Comparison of ENCODE assay signal across 21 cellular contexts in genomic region chr3:58326267-58326932, GRCh38. TPM values are rescaled to one million over a fixed set of nuclear protein-coding genes. Genes with fewer than 3 reads are reported as not detected.
DNase-seq lines count a peak whose midpoint lies in the region; ATAC-seq, FAIRE-seq and TF ChIP-seq lines count a peak whose summit lies in the region.
"Had no signal": no experiment of that assay in that cellular context is flagged by ENCODE, and none has a peak within 500 bp of the region (broad histone marks: within the 10 kb centered on the region; RNA-seq: fewer than 3 reads in every experiment).

No MANE protein-coding gene starts in this region.

- no peak overlapping the region for H3K23ac ChIP-seq in trophoblast cell (ENCODE audit: low read length)

- H2AFZ ChIP-seq in trophoblast cell (ENCODE audit: insufficient read depth, low read length, poor library complexity), result no peak overlapping the region

- no peak overlapping the region for H2BK120ac ChIP-seq in trophoblast cell (ENCODE audit: insufficient read depth, low read length, poor library complexity)

- H3K4me2 ChIP-seq in trophoblast cell (ENCODE audit: low read length), result no peak overlapping the region

- no peak overlapping the region for H3K4me3 Mint-ChIP-seq in CD4-positive, alpha-beta T cell
- no peak overlapping the region for H3K4me3 Mint-ChIP-seq in HFFc6
- H3K4me3 Mint-ChIP-seq in activated T-helper 17 cell treated with anti-CD3 and anti-CD28 coated beads, Interleukin-2, amount 50 U/mL, for 72 hours, result no peak overlapping the region

- peak overlapping the region; percentile 14 for H3K27ac Mint-ChIP-seq in CD4-positive, alpha-beta T cell
- 0 out of 2 replicates have a peak overlapping the region, but pooled peaks have one; percentile 34 for H3K27ac Mint-ChIP-seq in HFFc6
- H3K27ac Mint-ChIP-seq in activated T-helper 17 cell treated with anti-CD3 and anti-CD28 coated beads, Interleukin-2, amount 50 U/mL, for 72 hours, result peak overlapping the region; percentile 44

- no peaks in the 10 kb centered on the region for H3K27me3 ChIP-seq in CD4-positive, alpha-beta T cell (ENCODE audit: control insufficient read depth, insufficient read depth, low read length)
- no peaks in the 10 kb centered on the region for H3K27me3 ChIP-seq in trophoblast cell (ENCODE audit: insufficient read depth, low read length)
- H3K27me3 ChIP-seq: right atrium auricular region, suprapubic skin, vagina had no signal

- H3K9me3 ChIP-seq in CD4-positive, alpha-beta T cell (ENCODE audit: control insufficient read depth, low read length), result no peaks in the 10 kb centered on the region
- H3K9me3 ChIP-seq in trophoblast cell (ENCODE audit: insufficient read depth, low read depth, low read length), result no peaks in the 10 kb centered on the region
- H3K9me3 ChIP-seq: right atrium auricular region, suprapubic skin, vagina had no signal

- H3K36me3 ChIP-seq in trophoblast cell (ENCODE audit: control insufficient read depth in 1 of 2, insufficient read depth in 2 of 2, low read length in 2 of 2), result no peaks in the 10 kb centered on the region
- H3K36me3 ChIP-seq: right atrium auricular region, suprapubic skin, vagina had no signal

- no peak for TF ChIP-seq CTCF in CD4-positive, alpha-beta T cell (IDR thresholded peaks at IDR 0.05)
- TF ChIP-seq CTCF in HFFc6 (IDR thresholded peaks at IDR 0.05), result no peak
- no peak for TF ChIP-seq CTCF in D721Med (IDR thresholded peaks at IDR 0.05; ENCODE audit: insufficient read depth, missing control alignments)

- H3K9ac ChIP-seq in trophoblast cell (ENCODE audit: low read length), result no peak overlapping the region

- H2BK5ac ChIP-seq in trophoblast cell (ENCODE audit: low read depth, low read length, poor library complexity), result no peak overlapping the region

- H3K4me3 ChIP-seq in trophoblast cell (ENCODE audit: low read depth, low read length), result no peak overlapping the region
- H3K4me3 ChIP-seq: lung, right atrium auricular region, SK-N-MC, suprapubic skin, vagina had no signal

- H3K27me3 Mint-ChIP-seq in CD4-positive, alpha-beta T cell, result no peaks in the 10 kb centered on the region
- no peaks in the 10 kb centered on the region for H3K27me3 Mint-ChIP-seq in HFFc6 (ENCODE audit: insufficient read depth)
- no peaks in the 10 kb centered on the region for H3K27me3 Mint-ChIP-seq in activated T-helper 17 cell treated with anti-CD3 and anti-CD28 coated beads, Interleukin-2, amount 50 U/mL, for 72 hours
- H3K27me3 Mint-ChIP-seq: CD4-positive, CD25-positive, alpha-beta regulatory T cell had no signal

- H3K9me3 Mint-ChIP-seq in CD4-positive, alpha-beta T cell, result no peaks in the 10 kb centered on the region
- H3K9me3 Mint-ChIP-seq in HFFc6, result no peaks in the 10 kb centered on the region
- no peaks in the 10 kb centered on the region for H3K9me3 Mint-ChIP-seq in activated T-helper 17 cell treated with anti-CD3 and anti-CD28 coated beads, Interleukin-2, amount 50 U/mL, for 72 hours

- no peak overlapping the region for H4K91ac ChIP-seq in trophoblast cell (ENCODE audit: low read depth, low read length)

- peaks cover 14% of the 10 kb centered on the region for H3K4me1 Mint-ChIP-seq in CD4-positive, alpha-beta T cell (ENCODE audit: low read depth)
- H3K4me1 Mint-ChIP-seq in HFFc6 (ENCODE audit: low read depth), result peaks cover 40% of the 10 kb centered on the region
- H3K4me1 Mint-ChIP-seq in activated T-helper 17 cell treated with anti-CD3 and anti-CD28 coated beads, Interleukin-2, amount 50 U/mL, for 72 hours, result peaks cover 14% of the 10 kb centered on the region

- 100% methylated on average over 2 of the region's 10 CpGs for WGBS in trophoblast cell (ENCODE audit: extremely low coverage, insufficient coverage, insufficient read length)

- H3K18ac ChIP-seq in trophoblast cell (ENCODE audit: low read length), result no peak overlapping the region

- no peak for ATAC-seq in CD4-positive, alpha-beta T cell (ENCODE audit: poor library complexity)
- no peak for ATAC-seq in activated T-helper 17 cell treated with anti-CD3 and anti-CD28 coated beads, Interleukin-2, amount 50 U/mL, for 72 hours (replicated peaks)
- ATAC-seq in GM18505 (IDR thresholded peaks at IDR 0.05; ENCODE audit: unreplicated experiment) (no peak), Right ventricle myocardium superior (ENCODE audit: poor library complexity) (no peak)

- H3K36me3 Mint-ChIP-seq in CD4-positive, alpha-beta T cell (ENCODE audit: low read depth), result no peaks in the 10 kb centered on the region
- no peaks in the 10 kb centered on the region for H3K36me3 Mint-ChIP-seq in HFFc6 (ENCODE audit: low read depth)
- H3K36me3 Mint-ChIP-seq in activated T-helper 17 cell treated with anti-CD3 and anti-CD28 coated beads, Interleukin-2, amount 50 U/mL, for 72 hours (ENCODE audit: low read depth), result no peaks in the 10 kb centered on the region
- H3K36me3 Mint-ChIP-seq: CD4-positive, CD25-positive, alpha-beta regulatory T cell had no signal

- CTCF ChIA-PET in CD4-positive, alpha-beta T cell (lab: Charles Lee), result no interaction called here

- POLR2A ChIA-PET in CD4-positive, alpha-beta T cell (lab: Charles Lee), result interaction anchor here (1.1 kb wide), 1 partner anchor 9 kb away, joined by 3 read pairs; no protein-coding TSS in a partner anchor

- H3K79me1 ChIP-seq in trophoblast cell (ENCODE audit: low read length), result no peaks in the 10 kb centered on the region

- no peak overlapping the region for H3K4ac ChIP-seq in trophoblast cell (ENCODE audit: low read depth, low read length)

- DNase-seq in CD4-positive, alpha-beta T cell, result no peak
- DNase-seq in HFFc6 (no peak), trophoblast cell (peak; percentile 22 to 28), Right ventricle myocardium superior (no peak), D721Med (ENCODE audit: insufficient read length, low spot score) (no peak)
- DNase-seq: activated CD4-positive, CD25-positive, alpha-beta regulatory T cell; CD4-positive, CD25-positive, alpha-beta regulatory T cell; DMS153; H7; NCI-H1417 treated with DMSO at 0.1 percent for 48 hours; NCI-H510A; T-helper 9 cell had no signal

- intact Hi-C loops in CD4-positive, alpha-beta T cell (cut with DNase I, micrococcal nuclease), result no loop called here
- intact Hi-C loops in Right ventricle myocardium superior (cut with DNase I), result no loop called here

- no peak overlapping the region for H3K14ac ChIP-seq in trophoblast cell (ENCODE audit: low read length)

- H4K12ac ChIP-seq in trophoblast cell (ENCODE audit: low read depth, low read length), result no peak overlapping the region

- no peak overlapping the region for H2BK12ac ChIP-seq in trophoblast cell (ENCODE audit: low read length)

- no peak overlapping the region for H3K27ac ChIP-seq in CD4-positive, alpha-beta T cell (ENCODE audit: low read depth, low read length)
- H3K27ac ChIP-seq in trophoblast cell (ENCODE audit: low read depth, low read length), result no peak overlapping the region
- H3K27ac ChIP-seq: SK-N-MC, suprapubic skin had no signal

- no peak for TF ChIP-seq POLR2A in GM18505 (IDR thresholded peaks at IDR 0.05; ENCODE audit: borderline replicate concordance, extremely low read depth, insufficient read depth, insufficient read length)

- H3K4me1 ChIP-seq in trophoblast cell (ENCODE audit: control insufficient read depth in 1 of 2, insufficient read depth in 2 of 2, low read length in 2 of 2), result no peaks in the 10 kb centered on the region

- H4K8ac ChIP-seq in trophoblast cell (ENCODE audit: low read depth, low read length), result no peak overlapping the region

- no peaks in the 10 kb centered on the region for H3K79me2 ChIP-seq in trophoblast cell (ENCODE audit: control insufficient read depth, insufficient read depth, low read length, poor library complexity)

- H2AK5ac ChIP-seq in trophoblast cell (ENCODE audit: low read length), result no peak overlapping the region

- FAIRE-seq in D721Med (lab: Jason Lieb, UNC), result no peak
- FAIRE-seq: G401.6, keratinocyte had no signal

RNA-seq across cellular contexts. Expression of gene PXK, which starts 6.3 kb away (rescaled TPM):
- total RNA-seq in CD4-positive, alpha-beta T cell, result 10 to 100 TPM; 12.5 to 14.8 TPM
- 10 to 100 TPM; 16.3 to 25.1 (median 21.1) TPM for total RNA-seq in HFFc6 (2021; fragmentation: NEBNext Ultra II Directional; extraction: Animal tissue kit (Norgen Biotek cat#: 25700))
- total RNA-seq in activated T-helper 17 cell treated with anti-CD3 and anti-CD28 coated beads, Interleukin-2, amount 50 U/mL, for 72 hours, result 10 to 100 TPM; 17.8 to 27.1 TPM
- 7.8 and 8.5 TPM in 2 replicates for polyA plus RNA-seq in trophoblast cell (2013)
- 12.0 TPM for total RNA-seq in Right ventricle myocardium superior

RNA-seq across cellular contexts. Expression of gene HTD2, which starts 20.1 kb away (rescaled TPM):
- total RNA-seq in CD4-positive, alpha-beta T cell, result 1 to 10 TPM; 7.2 to 7.3 TPM
- 1 to 10 TPM; 5.1 to 8.7 (median 6.3) TPM for total RNA-seq in HFFc6 (2021; fragmentation: NEBNext Ultra II Directional; extraction: Animal tissue kit (Norgen Biotek cat#: 25700))
- total RNA-seq in activated T-helper 17 cell treated with anti-CD3 and anti-CD28 coated beads, Interleukin-2, amount 50 U/mL, for 72 hours, result 10 to 100 TPM; 10.0 to 15.1 TPM
- 4.4 and 5.4 TPM in 2 replicates for polyA plus RNA-seq in trophoblast cell (2013)
- total RNA-seq in Right ventricle myocardium superior, result 12.0 TPM

RNA-seq across cellular contexts. Expression of gene RPP14, which starts 20.4 kb away (rescaled TPM):
- 10 to 100 TPM; 17.7 to 19.7 TPM for total RNA-seq in CD4-positive, alpha-beta T cell
- total RNA-seq in HFFc6 (2021; fragmentation: NEBNext Ultra II Directional; extraction: Animal tissue kit (Norgen Biotek cat#: 25700)), result 10 to 100 TPM; 14.5 to 19.9 (median 16.0) TPM
- 10 to 100 TPM; 16.1 to 19.1 TPM for total RNA-seq in activated T-helper 17 cell treated with anti-CD3 and anti-CD28 coated beads, Interleukin-2, amount 50 U/mL, for 72 hours
- polyA plus RNA-seq in trophoblast cell (2013), result 8.7 and 9.9 TPM in 2 replicates
- 22.5 TPM for total RNA-seq in Right ventricle myocardium superior

Comparison
In these comparisons a context has a peak if more than half of its experiments do, and no peak if none do; other contexts are left out.
1. DNase-seq: peak in trophoblast cell (2 of 2); none in CD4-positive, alpha-beta T cell (0 of 10), HFFc6 (single experiment), Right ventricle myocardium superior (single experiment) and D721Med (single experiment).
2. Peak in every context shown above with its lines, with median percentiles within 50 percentile points of each other: H3K27ac Mint-ChIP-seq.